Comparison of ENCODE assay signal across 10 cellular contexts in the genomic region with DNA sequence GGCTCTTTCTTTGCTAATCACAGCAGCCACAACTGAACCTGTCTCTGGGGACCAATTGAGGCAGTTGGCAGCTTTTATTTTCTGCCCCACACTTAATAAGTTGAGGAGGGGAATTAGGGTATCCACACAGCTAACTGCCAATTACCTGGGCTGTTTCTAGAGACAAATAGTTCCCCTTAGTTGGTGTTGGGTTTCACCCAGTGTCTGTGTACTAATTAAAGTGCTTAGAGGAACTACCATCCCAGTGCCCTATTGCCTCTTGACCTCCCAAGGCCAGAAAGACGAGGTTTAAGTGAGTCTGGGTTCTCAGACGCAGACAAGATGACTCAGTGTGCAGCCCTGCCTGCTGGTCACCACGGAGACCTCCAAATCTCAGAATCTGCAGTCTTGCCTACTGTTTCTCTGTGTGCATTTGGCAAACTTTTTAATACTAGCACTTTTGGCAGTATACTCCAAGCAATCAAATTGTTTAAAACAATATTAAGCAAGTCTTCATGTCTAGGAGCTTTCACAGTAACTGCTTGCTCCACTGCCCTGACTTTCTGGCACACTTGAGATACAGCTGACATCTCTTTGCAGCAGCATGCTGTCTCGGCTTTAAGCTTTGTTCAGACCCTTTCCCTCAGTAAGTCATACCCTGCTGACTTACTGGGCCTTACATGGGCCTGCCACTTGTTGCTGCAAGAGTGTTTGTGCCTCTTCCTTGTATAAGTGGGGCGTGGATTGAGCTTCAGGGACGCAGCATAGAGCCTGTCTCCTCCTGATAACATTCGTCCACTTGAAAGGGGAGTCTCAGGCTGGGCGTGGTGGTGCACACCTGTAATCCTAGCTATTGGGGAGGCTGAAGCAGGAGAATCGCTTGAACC. TPM values are rescaled to one million over a fixed set of nuclear protein-coding genes. Genes with fewer than 3 reads are reported as not detected.
DNase-seq lines count a peak whose midpoint lies in the region; ATAC-seq lines count a peak whose summit lies in the region.
"Had no signal": no experiment of that assay in that cellular context is flagged by ENCODE, and none has a peak within 500 bp of the region (broad histone marks: within the 10 kb centered on the region; RNA-seq: fewer than 3 reads in every experiment).

No MANE protein-coding gene starts in this region.

- H3K4me1 ChIP-seq in mesodermal cell (ENCODE audit: control insufficient read depth, insufficient read depth, low read length, poor library complexity, severe bottlenecking) (peaks cover 50% of the 10 kb centered on the region), HAP-1 (no peaks in the 10 kb centered on the region)

- peaks cover 43 to 50% (median 45%) of the 10 kb centered on the region in 3 donors for H3K4me1 Mint-ChIP-seq in T-cell
- H3K4me1 Mint-ChIP-seq in activated CD8-positive, alpha-beta T cell treated with anti-CD3 and anti-CD28 coated beads, Interleukin-2, amount 10 ng/mL, durations not matched to agents 7 days and 5 days (ENCODE audit: low read depth): no peaks in the 10 kb centered on the region

- peaks cover 4% of the 10 kb centered on the region for H3K36me3 ChIP-seq in mesodermal cell (ENCODE audit: control insufficient read depth, insufficient read depth, low read length)
- no peaks in the 10 kb centered on the region for H3K36me3 ChIP-seq in HAP-1 (replicated peaks)
- H3K36me3 ChIP-seq: WERI-Rb-1 had no signal

- H3K9me3 ChIP-seq in mesodermal cell (ENCODE audit: control insufficient read depth, low read length) (no peaks in the 10 kb centered on the region), HAP-1 (no peaks in the 10 kb centered on the region)

- 81 to 83% methylated on average over 8 to 9 of the region's 9 CpGs for WGBS in mesodermal cell (ENCODE audit: insufficient coverage in 2 of 2), 2 experiments

- H3K4me3 Mint-ChIP-seq in T-cell: no peak overlapping the region
- H3K4me3 Mint-ChIP-seq in activated CD8-positive, alpha-beta T cell treated with anti-CD3 and anti-CD28 coated beads, Interleukin-2, amount 10 ng/mL, durations not matched to agents 7 days and 5 days: no peak overlapping the region

- no peaks in the 10 kb centered on the region for H3K9me3 Mint-ChIP-seq in T-cell
- H3K9me3 Mint-ChIP-seq in activated CD8-positive, alpha-beta T cell treated with anti-CD3 and anti-CD28 coated beads, Interleukin-2, amount 10 ng/mL, durations not matched to agents 7 days and 5 days (ENCODE audit: insufficient read depth): no peaks in the 10 kb centered on the region

- H3K27ac ChIP-seq in mesodermal cell (ENCODE audit: low read depth, low read length, severe bottlenecking): peak overlapping the region; percentile 69
- H3K27ac ChIP-seq: WERI-Rb-1 had no signal

- no peak for ATAC-seq in T-cell (replicated peaks in 1 of 4)
- ATAC-seq in activated CD8-positive, alpha-beta T cell treated with anti-CD3 and anti-CD28 coated beads, Interleukin-2, amount 10 ng/mL, durations not matched to agents 7 days and 5 days: no peak

- H3K27me3 Mint-ChIP-seq in T-cell: no peaks in the 10 kb centered on the region
- no peaks in the 10 kb centered on the region for H3K27me3 Mint-ChIP-seq in activated CD8-positive, alpha-beta T cell treated with anti-CD3 and anti-CD28 coated beads, Interleukin-2, amount 10 ng/mL, durations not matched to agents 7 days and 5 days (ENCODE audit: low read depth)

- peak; percentile 57 for DNase-seq in A172 (ENCODE audit: low spot score)
- peak; percentile 50 for DNase-seq in HT1080 (ENCODE audit: low read depth)
- DNase-seq in dermis blood vessel endothelial cell: peak; percentile 30
- DNase-seq in foreskin melanocyte: no peak
- no peak for DNase-seq in HAP-1 (ENCODE audit: low spot score in 2 of 2)
- no peak for DNase-seq in T-cell
- DNase-seq in activated CD8-positive, alpha-beta T cell treated with anti-CD3 and anti-CD28 coated beads, Interleukin-2, amount 10 ng/mL, durations not matched to agents 7 days and 5 days: no peak
- DNase-seq: DMS79 treated with DMSO at 0.1 percent for 48 hours, WERI-Rb-1 had no signal

- in situ Hi-C loops in HAP-1 (cut with MboI; ENCODE audit: low sequenced_read_pairs): no loop called here

- CTCF ChIA-PET in T-cell (lab: Charles Lee): interaction anchor here in 1 of 2 donors (0.6 kb wide), 1 partner anchor 577 kb away, joined by 3 read pairs; no protein-coding TSS in a partner anchor
- CTCF ChIA-PET in activated CD8-positive, alpha-beta T cell treated with anti-CD3 and anti-CD28 coated beads, Interleukin-2, amount 10 ng/mL, durations not matched to agents 7 days and 5 days (lab: Charles Lee): interaction anchor here (0.7 kb wide), 1 partner anchor 9 kb away, joined by 3 read pairs; no protein-coding TSS in a partner anchor

- H3K27me3 ChIP-seq in HAP-1 (ENCODE audit: low read depth): no peaks in the 10 kb centered on the region

- no peak overlapping the region for H3K27ac Mint-ChIP-seq in T-cell
- H3K27ac Mint-ChIP-seq in activated CD8-positive, alpha-beta T cell treated with anti-CD3 and anti-CD28 coated beads, Interleukin-2, amount 10 ng/mL, durations not matched to agents 7 days and 5 days: no peak overlapping the region

- POLR2A ChIA-PET in T-cell (lab: Charles Lee): interaction anchor here in 1 of 2 donors (0.6 kb wide), 1 partner anchor 41 kb away, joined by 5 read pairs; no protein-coding TSS in a partner anchor
- POLR2A ChIA-PET in activated CD8-positive, alpha-beta T cell treated with anti-CD3 and anti-CD28 coated beads, Interleukin-2, amount 10 ng/mL, durations not matched to agents 7 days and 5 days (lab: Charles Lee): interaction anchor here (1.1 kb wide), 1 partner anchor 21 kb away, joined by 4 read pairs; no protein-coding TSS in a partner anchor

- H3K4me3 ChIP-seq in mesodermal cell (ENCODE audit: extremely low read depth, insufficient read depth, low read length, poor library complexity, severe bottlenecking) (no peak overlapping the region), HAP-1 (no peak overlapping the region)

- H3K36me3 Mint-ChIP-seq in T-cell: peaks cover 15% of the 10 kb centered on the region
- H3K36me3 Mint-ChIP-seq in activated CD8-positive, alpha-beta T cell treated with anti-CD3 and anti-CD28 coated beads, Interleukin-2, amount 10 ng/mL, durations not matched to agents 7 days and 5 days (ENCODE audit: low read depth): peaks cover under 1% of the 10 kb centered on the region

RNA-seq across cellular contexts. Expression of a gene that starts 31.9 kb away (rescaled TPM):
- total RNA-seq in A172 (2014; rRNA removed; shearing (Covaris generic)): 14.1 and 16.9 TPM in 2 replicates
- 9.6 and 12.9 TPM in 2 replicates for total RNA-seq in HT1080 (2014; rRNA removed; shearing (Covaris generic))
- polyA plus RNA-seq in HT1080 (2015; cell fraction: cytosol; rRNA removed): 11.0 and 11.5 TPM in 2 replicates
- 13.7 and 14.9 TPM in 2 replicates for polyA plus RNA-seq in HT1080 (2015; cell fraction: nucleus; rRNA removed)
- 27.2 and 30.8 TPM in 2 replicates for total RNA-seq in dermis blood vessel endothelial cell
- polyA plus RNA-seq in mesodermal cell (2013, experiment 1 of 2): 14.0 TPM
- 13.4 TPM for polyA plus RNA-seq in mesodermal cell (2013, experiment 2 of 2)
- 10 to 100 TPM; 16.2 to 20.6 (median 19.3) TPM for total RNA-seq in T-cell
- 10 to 100 TPM; 14.9 to 16.2 TPM for total RNA-seq in activated CD8-positive, alpha-beta T cell treated with anti-CD3 and anti-CD28 coated beads, Interleukin-2, amount 10 ng/mL, durations not matched to agents 7 days and 5 days

Comparison
In these comparisons a context has a peak if more than half of its experiments do, and no peak if none do; other contexts are left out.
1. DNase-seq: peak in A172 (single experiment), HT1080 (single experiment) and dermis blood vessel endothelial cell (single experiment); none in foreskin melanocyte (single experiment), HAP-1 (0 of 2), T-cell (0 of 34) and activated CD8-positive, alpha-beta T cell treated with anti-CD3 and anti-CD28 coated beads, Interleukin-2, amount 10 ng/mL, durations not matched to agents 7 days and 5 days (single experiment).